In genomic region chrX:119885554-119886428, GRCh38 we compare ENCODE assay signal across 10 cellular contexts. TPM values are rescaled to one million over a fixed set of nuclear protein-coding genes. Genes with fewer than 3 reads are reported as not detected.
DNase-seq lines count a peak whose midpoint lies in the region; ATAC-seq and TF ChIP-seq lines count a peak whose summit lies in the region.
"Had no signal": no experiment of that assay in that cellular context is flagged by ENCODE, and none has a peak within 500 bp of the region (broad histone marks: within the 10 kb centered on the region; RNA-seq: fewer than 3 reads in every experiment).

No MANE protein-coding gene starts in this region.

- no peak overlapping the region for H3K4me3 ChIP-seq in mesendoderm (ENCODE audit: low read length)

- H3K56ac ChIP-seq in mesendoderm (ENCODE audit: low read length) = no peak overlapping the region

- H3K27me3 ChIP-seq in mesendoderm (ENCODE audit: insufficient read depth, low read length, poor library complexity) = no peaks in the 10 kb centered on the region

- H3K23ac ChIP-seq in mesendoderm (ENCODE audit: low read length) = no peak overlapping the region

- no peak overlapping the region for H4K5ac ChIP-seq in mesendoderm (ENCODE audit: low read length)

- TF ChIP-seq CTCF in GM10248 (IDR thresholded peaks at IDR 0.05; ENCODE audit: control extremely low read depth, extremely low read depth, low read depth, missing control alignments) = no peak

- no peak overlapping the region for H3K4me2 ChIP-seq in mesendoderm (ENCODE audit: low read length)

- no peaks in the 10 kb centered on the region for H3K79me1 ChIP-seq in mesendoderm (ENCODE audit: low read length)

- H3K27me3 Mint-ChIP-seq in activated naive CD8-positive, alpha-beta T cell treated with anti-CD3 and anti-CD28 coated beads, Interleukin-2, amount 10 ng/mL, durations not matched to agents 7 days and 5 days = no peaks in the 10 kb centered on the region
- H3K27me3 Mint-ChIP-seq: brain had no signal

- WGBS in mesendoderm (ENCODE audit: extremely low coverage, insufficient coverage, low lambda C conversion rate) = no CpG with 5 or more reads among the region's 11 CpGs

- no peak overlapping the region for H2AK5ac ChIP-seq in mesendoderm (ENCODE audit: low read length)

- H2BK5ac ChIP-seq in mesendoderm (ENCODE audit: low read length) = no peak overlapping the region

- POLR2A ChIA-PET in activated naive CD8-positive, alpha-beta T cell treated with anti-CD3 and anti-CD28 coated beads, Interleukin-2, amount 10 ng/mL, durations not matched to agents 7 days and 5 days (lab: Charles Lee) = no interaction called here
- POLR2A ChIA-PET in GM10248 (lab: Yijun Ruan, JAX) = no interaction called here

- ATAC-seq in activated naive CD8-positive, alpha-beta T cell treated with anti-CD3 and anti-CD28 coated beads, Interleukin-2, amount 10 ng/mL, durations not matched to agents 7 days and 5 days (ENCODE audit: low read depth) = peak; percentile 90
- ATAC-seq in HG03565 (IDR thresholded peaks at IDR 0.05; ENCODE audit: unreplicated experiment) = no peak
- no peak for ATAC-seq in GM18502 (IDR thresholded peaks at IDR 0.05; ENCODE audit: poor library complexity, unreplicated experiment)

- DNase-seq in EH (ENCODE audit: low read depth) (peak; percentile 37), M059J (ENCODE audit: low read depth) (peak; percentile 74), mesendoderm (peak; percentile 21), GM10248 (ENCODE audit: extremely low spot score) (no peak), AG08395 (ENCODE audit: low spot score) (no peak)
- peak; percentile 31 for DNase-seq in activated naive CD8-positive, alpha-beta T cell treated with anti-CD3 and anti-CD28 coated beads, Interleukin-2, amount 10 ng/mL, durations not matched to agents 7 days and 5 days
- DNase-seq: stimulated activated CD4-positive, alpha-beta T cell treated with anti-CD3 and anti-CD28 coated beads, Interleukin-2, amount 100 ng/mL, for 48 hours had no signal

- H3K27ac Mint-ChIP-seq in activated naive CD8-positive, alpha-beta T cell treated with anti-CD3 and anti-CD28 coated beads, Interleukin-2, amount 10 ng/mL, durations not matched to agents 7 days and 5 days = peak overlapping the region; percentile 60
- H3K27ac Mint-ChIP-seq: brain had no signal

- no peaks in the 10 kb centered on the region for H3K36me3 ChIP-seq in mesendoderm (ENCODE audit: control insufficient read depth, insufficient read depth, low read length)

- CTCF ChIA-PET in GM10248 (lab: Yijun Ruan, JAX) = no interaction called here

- H3K4ac ChIP-seq in mesendoderm (ENCODE audit: low read depth, low read length) = no peak overlapping the region

- H3K4me1 ChIP-seq in mesendoderm (ENCODE audit: control insufficient read depth, low read depth, low read length) = no peaks in the 10 kb centered on the region

- H2BK120ac ChIP-seq in mesendoderm (ENCODE audit: low read depth, low read length) = no peak overlapping the region

- H3K18ac ChIP-seq in mesendoderm (ENCODE audit: low read length) = no peak overlapping the region

- no peaks in the 10 kb centered on the region for H3K79me2 ChIP-seq in mesendoderm (ENCODE audit: control insufficient read depth, insufficient read depth, low read length)

- H3K27ac ChIP-seq in mesendoderm (ENCODE audit: low read depth, low read length) = no peak overlapping the region

- H3K9ac ChIP-seq in mesendoderm (ENCODE audit: low read length) = no peak overlapping the region

- H2BK15ac ChIP-seq in mesendoderm (replicated peaks; ENCODE audit: low read depth) = no peak overlapping the region

- peaks cover 8% of the 10 kb centered on the region for H3K4me1 Mint-ChIP-seq in activated naive CD8-positive, alpha-beta T cell treated with anti-CD3 and anti-CD28 coated beads, Interleukin-2, amount 10 ng/mL, durations not matched to agents 7 days and 5 days
- H3K4me1 Mint-ChIP-seq: brain had no signal

- no peak overlapping the region for H4K8ac ChIP-seq in mesendoderm (ENCODE audit: low read depth, low read length)

- H3K36me3 Mint-ChIP-seq in activated naive CD8-positive, alpha-beta T cell treated with anti-CD3 and anti-CD28 coated beads, Interleukin-2, amount 10 ng/mL, durations not matched to agents 7 days and 5 days = no peaks in the 10 kb centered on the region
- H3K36me3 Mint-ChIP-seq: brain had no signal

- no peaks in the 10 kb centered on the region for H3K9me3 Mint-ChIP-seq in activated naive CD8-positive, alpha-beta T cell treated with anti-CD3 and anti-CD28 coated beads, Interleukin-2, amount 10 ng/mL, durations not matched to agents 7 days and 5 days

- peak overlapping the region; percentile 65 for H3K4me3 Mint-ChIP-seq in activated naive CD8-positive, alpha-beta T cell treated with anti-CD3 and anti-CD28 coated beads, Interleukin-2, amount 10 ng/mL, durations not matched to agents 7 days and 5 days

RNA-seq across cellular contexts. Expression of gene AKAP14, which starts 9.9 kb away (rescaled TPM):
- not detected in 2 replicates for total RNA-seq in M059J (2014; rRNA removed; shearing (Covaris generic))
- not detected for total RNA-seq in activated naive CD8-positive, alpha-beta T cell treated with anti-CD3 and anti-CD28 coated beads, Interleukin-2, amount 10 ng/mL, durations not matched to agents 7 days and 5 days
- polyA plus RNA-seq in mesendoderm (2013, experiment 1 of 2) = 0.10 TPM
- not detected for polyA plus RNA-seq in mesendoderm (2013, experiment 2 of 2)

RNA-seq across cellular contexts. Expression of gene NDUFA1, which starts 14.2 kb away (rescaled TPM):
- 158 and 169 TPM in 2 replicates for total RNA-seq in M059J (2014; rRNA removed; shearing (Covaris generic))
- 10 to 100 TPM; 93.1 to 98.1 TPM for total RNA-seq in activated naive CD8-positive, alpha-beta T cell treated with anti-CD3 and anti-CD28 coated beads, Interleukin-2, amount 10 ng/mL, durations not matched to agents 7 days and 5 days
- 126 TPM for polyA plus RNA-seq in mesendoderm (2013, experiment 1 of 2)
- polyA plus RNA-seq in mesendoderm (2013, experiment 2 of 2) = 126 TPM

RNA-seq across cellular contexts. Expression of gene RNF113A, which starts 14.3 kb away (rescaled TPM):
- total RNA-seq in M059J (2014; rRNA removed; shearing (Covaris generic)) = 37.8 and 37.9 TPM in 2 replicates
- total RNA-seq in activated naive CD8-positive, alpha-beta T cell treated with anti-CD3 and anti-CD28 coated beads, Interleukin-2, amount 10 ng/mL, durations not matched to agents 7 days and 5 days = 10 to 100 TPM; 36.7 to 37.5 TPM
- 11.9 TPM for polyA plus RNA-seq in mesendoderm (2013, experiment 1 of 2)
- polyA plus RNA-seq in mesendoderm (2013, experiment 2 of 2) = 11.3 TPM

RNA-seq across cellular contexts. Expression of gene UPF3B, which starts 33.0 kb away (rescaled TPM):
- total RNA-seq in M059J (2014; rRNA removed; shearing (Covaris generic)) = 11.9 and 12.9 TPM in 2 replicates
- total RNA-seq in activated naive CD8-positive, alpha-beta T cell treated with anti-CD3 and anti-CD28 coated beads, Interleukin-2, amount 10 ng/mL, durations not matched to agents 7 days and 5 days = 10 to 100 TPM; 11.1 to 11.3 TPM
- 34.5 TPM for polyA plus RNA-seq in mesendoderm (2013, experiment 1 of 2)
- polyA plus RNA-seq in mesendoderm (2013, experiment 2 of 2) = 35.1 TPM

RNA-seq across cellular contexts. Expression of gene NKAP, which starts 57.8 kb away (rescaled TPM):
- 3.3 and 8.9 TPM in 2 replicates for total RNA-seq in M059J (2014; rRNA removed; shearing (Covaris generic))
- 10 to 100 TPM; 10.3 to 11.4 TPM for total RNA-seq in activated naive CD8-positive, alpha-beta T cell treated with anti-CD3 and anti-CD28 coated beads, Interleukin-2, amount 10 ng/mL, durations not matched to agents 7 days and 5 days
- polyA plus RNA-seq in mesendoderm (2013, experiment 1 of 2) = 7.5 TPM
- 7.6 TPM for polyA plus RNA-seq in mesendoderm (2013, experiment 2 of 2)

Comparison
In these comparisons a context has a peak if more than half of its experiments do, and no peak if none do; other contexts are left out.
1. DNase-seq: peak in EH (single experiment), M059J (single experiment), activated naive CD8-positive, alpha-beta T cell treated with anti-CD3 and anti-CD28 coated beads, Interleukin-2, amount 10 ng/mL, durations not matched to agents 7 days and 5 days (single experiment) and mesendoderm (single experiment); none in GM10248 (single experiment) and AG08395 (single experiment).